Comparison of ENCODE assay signal across 8 cellular contexts in the genomic region with DNA sequence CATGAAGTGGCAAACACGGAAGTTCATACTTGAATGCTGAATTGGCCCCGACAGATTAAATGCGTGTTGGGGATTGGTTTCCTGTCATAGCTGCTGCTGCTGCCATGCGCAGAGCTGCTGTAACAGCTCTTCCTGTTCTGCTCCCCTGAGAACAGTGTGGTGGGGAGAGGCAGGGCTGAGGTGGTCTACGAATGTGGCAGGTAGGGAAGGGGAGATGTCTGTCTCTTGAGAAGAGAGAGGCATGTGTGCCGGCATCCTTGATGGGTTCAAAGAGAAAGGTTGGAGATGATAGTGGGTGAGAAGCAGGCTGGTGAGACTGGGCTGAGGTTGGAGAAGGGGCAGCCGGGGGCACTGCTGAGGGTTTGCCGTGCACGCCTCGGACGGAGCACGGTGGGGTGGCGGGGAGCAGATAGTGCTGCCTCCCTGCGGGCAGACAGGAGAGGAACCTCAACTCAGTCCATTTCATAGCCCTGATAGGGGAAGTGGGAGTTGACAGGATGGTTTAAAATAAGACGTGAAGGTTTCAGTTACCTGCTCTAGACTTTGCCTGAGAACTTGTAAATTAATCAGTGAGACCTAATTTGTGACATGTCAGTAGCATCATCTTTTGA. TPM values are rescaled to one million over a fixed set of nuclear protein-coding genes. Genes with fewer than 3 reads are reported as not detected.
DNase-seq lines count a peak whose midpoint lies in the region; ATAC-seq, FAIRE-seq and TF ChIP-seq lines count a peak whose summit lies in the region.

No MANE protein-coding gene starts in this region.

- no peak overlapping the region for H3K4me3 ChIP-seq in endothelial cell of umbilical vein (replicated peaks in 1 of 3; ENCODE audit: insufficient read depth in 1 of 3, low read depth in 1 of 3, low read length in 3 of 3)

- POLR2A ChIA-PET in endothelial cell of umbilical vein (lab: Charles Lee) = no interaction called here

- no peak overlapping the region for H3K9ac ChIP-seq in endothelial cell of umbilical vein (replicated peaks; ENCODE audit: extremely low read depth, insufficient read depth, low read length)

- intact Hi-C loops in endothelial cell of umbilical vein (cut with micrococcal nuclease) = loop anchor here (5.0 kb wide), 1 partner anchor 535 kb away; no protein-coding TSS in a partner anchor

- CTCF ChIA-PET in endothelial cell of umbilical vein (lab: Charles Lee) = interaction anchor here (0.8 to 10.3 kb wide), 9 partner anchors 46 to 535 kb away, joined by 3 to 255 read pairs (median 67); no protein-coding TSS in a partner anchor

- H3K27ac ChIP-seq in endothelial cell of umbilical vein (ENCODE audit: insufficient read depth, low read depth, low read length) = no peak overlapping the region

- FAIRE-seq in endothelial cell of umbilical vein (lab: Jason Lieb, UNC) = no peak

- peak overlapping the region; percentile 26 for H2AFZ ChIP-seq in endothelial cell of umbilical vein (ENCODE audit: low read depth, low read length)

- no peaks in the 10 kb centered on the region for H3K27me3 ChIP-seq in endothelial cell of umbilical vein (ENCODE audit: control insufficient read depth in 2 of 2, insufficient read depth in 2 of 2, low read length in 2 of 2)

- no peaks in the 10 kb centered on the region for H3K9me1 ChIP-seq in endothelial cell of umbilical vein (replicated peaks; ENCODE audit: control insufficient read depth, extremely low read depth, insufficient read depth, low read length)

- TF ChIP-seq POLR2A in endothelial cell of umbilical vein (IDR thresholded peaks at IDR 0.05; ENCODE audit: low read depth, low read length) = no peak

- DNase-seq in AML-193 (lab: John Stamatoyannopoulos, UW) = peak; percentile 81 to 85
- DNase-seq in activated CD4-positive, alpha-beta T cell treated with anti-CD3 and anti-CD28 coated beads, Interleukin-2, amount 50 U/mL, for 4 hours = peak; percentile 72
- peak; percentile 20 for DNase-seq in endothelial cell of umbilical vein (ENCODE audit: low read depth, low spot score)
- peak; percentile 68 to 71 for DNase-seq in stimulated activated CD4-positive, alpha-beta T cell treated with anti-CD3 and anti-CD28 coated beads, Interleukin-15, amount 100 ng/mL, for 48 hours (ENCODE audit: low read depth in 2 of 2)
- no peak for DNase-seq in NCI-H345 (lab: John Stamatoyannopoulos, UW)
- no peak for DNase-seq in EL

- peak in 1 of 2 donors; percentile 31 for TF ChIP-seq CTCF in endothelial cell of umbilical vein (IDR thresholded peaks at IDR 0.05; ENCODE audit: extremely low read depth in 1 of 2, insufficient read depth in 1 of 2, low read depth in 1 of 2, low read length in 2 of 2)

- no peaks in the 10 kb centered on the region for H4K20me1 ChIP-seq in endothelial cell of umbilical vein (replicated peaks; ENCODE audit: control insufficient read depth, extremely low read depth, insufficient read depth, low read length)

- no TSS peak for BruUV-seq in endothelial cell of umbilical vein (replicated peaks; lab: Mats Ljungman, UMichigan)

- ATAC-seq in GM19438 (IDR thresholded peaks at IDR 0.05; ENCODE audit: low read depth, unreplicated experiment) (peak; percentile 95), HG03558 (IDR thresholded peaks at IDR 0.05; ENCODE audit: extremely low read depth, unreplicated experiment) (peak; percentile 86)

- H3K36me3 ChIP-seq in endothelial cell of umbilical vein (ENCODE audit: control insufficient read depth in 2 of 2, extremely low read depth in 1 of 2, insufficient read depth in 2 of 2, low read length in 2 of 2) = no peaks in the 10 kb centered on the region

- H3K4me1 ChIP-seq in endothelial cell of umbilical vein (ENCODE audit: control insufficient read depth, extremely low read depth, insufficient read depth, low read length) = no peaks in the 10 kb centered on the region

- no peaks in the 10 kb centered on the region for H3K79me2 ChIP-seq in endothelial cell of umbilical vein (ENCODE audit: control insufficient read depth, insufficient read depth, low read length)

- H3K4me2 ChIP-seq in endothelial cell of umbilical vein (ENCODE audit: insufficient read depth, low read length) = no peak overlapping the region

- H3K9me3 ChIP-seq in endothelial cell of umbilical vein (replicated peaks; ENCODE audit: control insufficient read depth, insufficient read depth, low read length) = no peaks in the 10 kb centered on the region

- dilution Hi-C loops in endothelial cell of umbilical vein (cut with MboI; ENCODE audit: extremely low pct_ligation_motif_present, low sequenced_read_pairs) = no loop called here

TF ChIP-seq in endothelial cell of umbilical vein, 7 proteins besides CTCF, POLR2A, EP300 and RAD21:
- TF ChIP-seq JUN (IDR thresholded peaks at IDR 0.05; ENCODE audit: borderline replicate concordance, insufficient read depth, insufficient read length, low read depth) = no peak
- TF ChIP-seq, protein P1, sequence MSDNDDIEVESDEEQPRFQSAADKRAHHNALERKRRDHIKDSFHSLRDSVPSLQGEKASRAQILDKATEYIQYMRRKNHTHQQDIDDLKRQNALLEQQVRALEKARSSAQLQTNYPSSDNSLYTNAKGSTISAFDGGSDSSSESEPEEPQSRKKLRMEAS (IDR thresholded peaks at IDR 0.05; ENCODE audit: insufficient read depth, insufficient read length) = no peak
- no peak for TF ChIP-seq MYC (IDR thresholded peaks at IDR 0.05; ENCODE audit: low read depth, low read length)
- TF ChIP-seq POLR2AphosphoS5 (IDR thresholded peaks at IDR 0.05; ENCODE audit: insufficient read depth, low read depth, low read length) = no peak
- no peak for TF ChIP-seq EZH2 (IDR thresholded peaks at IDR 0.05; ENCODE audit: borderline replicate concordance, low read depth, low read length, severe bottlenecking)
- TF ChIP-seq FOS (IDR thresholded peaks at IDR 0.05; ENCODE audit: borderline replicate concordance, insufficient read depth, low read length) = no peak
- TF ChIP-seq GATA2 (IDR thresholded peaks at IDR 0.05; ENCODE audit: insufficient read depth, insufficient read length, low read depth, low read length) = no peak

RNA-seq across cellular contexts. Expression of a gene that starts 46.1 kb away (rescaled TPM):
- total RNA-seq in endothelial cell of umbilical vein = 23.9 and 29.9 TPM in 2 replicates
- 31.5 and 31.8 TPM in 2 replicates for polyA plus RNA-seq in endothelial cell of umbilical vein
- polyA plus RNA-seq in endothelial cell of umbilical vein (2011; cell fraction: cytosol; rRNA removed) = 19.4 and 22.1 TPM in 2 replicates
- 18.4 and 18.7 TPM in 2 replicates for polyA plus RNA-seq in endothelial cell of umbilical vein (2011; cell fraction: nucleus; rRNA removed)
- 30.3 and 33.3 TPM in 2 replicates for polyA plus RNA-seq in endothelial cell of umbilical vein (2012)
- 28.4 and 28.7 TPM in 2 replicates for polyA minus RNA-seq in endothelial cell of umbilical vein
- polyA minus RNA-seq in endothelial cell of umbilical vein (2011; cell fraction: cytosol; rRNA and poly(A)+ RNA removed) = 6.5 TPM
- polyA minus RNA-seq in endothelial cell of umbilical vein (2011; cell fraction: nucleus; rRNA and poly(A)+ RNA removed) = 11.4 and 12.5 TPM in 2 replicates

Comparison
In these comparisons a context has a peak if more than half of its experiments do, and no peak if none do; other contexts are left out.
1. DNase-seq: peak in AML-193 (2 of 2), activated CD4-positive, alpha-beta T cell treated with anti-CD3 and anti-CD28 coated beads, Interleukin-2, amount 50 U/mL, for 4 hours (2 of 2), endothelial cell of umbilical vein (single experiment) and stimulated activated CD4-positive, alpha-beta T cell treated with anti-CD3 and anti-CD28 coated beads, Interleukin-15, amount 100 ng/mL, for 48 hours (2 of 2); none in NCI-H345 (single experiment) and EL (single experiment).